Comparison of ENCODE assay signal across 14 cellular contexts in the genomic region with DNA sequence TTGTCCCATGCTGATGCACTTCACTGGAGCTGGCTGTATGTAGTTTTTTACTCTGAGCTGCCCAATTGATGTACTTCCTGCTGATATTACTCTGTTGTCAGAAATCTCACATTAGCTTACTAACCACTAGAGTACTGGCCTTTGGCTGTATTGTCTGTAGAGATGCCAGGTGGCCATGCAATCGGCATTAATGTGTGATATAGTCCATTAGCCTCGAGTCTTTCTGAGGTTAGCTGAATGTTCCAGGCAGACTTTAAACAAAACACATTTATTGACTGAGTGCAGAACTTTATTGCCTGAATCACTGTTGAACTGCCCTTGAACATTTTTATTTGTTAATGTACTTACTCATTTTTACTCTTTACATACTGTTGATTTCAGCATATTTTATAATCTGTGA.
"Had no signal": no experiment of that assay in that cellular context is flagged by ENCODE, and none has a peak within 500 bp of the region (broad histone marks: within the 10 kb centered on the region; RNA-seq: fewer than 3 reads in every experiment).

No MANE protein-coding gene starts in this region.

- DNase-seq: activated B cell treated with CpG ODN at 0.5 μM for 24 hours; activated CD4-positive, alpha-beta T cell treated with anti-CD3 and anti-CD28 coated beads, Interleukin-2, amount 10 ng/mL, durations not matched to agents 24 days and 14 days; activated CD8-positive, alpha-beta memory T cell treated with anti-CD3 and anti-CD28 coated beads, Interleukin-2, amount 50 U/mL, for 4 hours; activated CD8-positive, alpha-beta T cell treated with anti-CD3 and anti-CD28 coated beads, Interleukin-2, amount 10 ng/mL, durations not matched to agents 7 days and 5 days; activated effector memory CD4-positive, alpha-beta T cell treated with anti-CD3 and anti-CD28 coated beads, Interleukin-2, amount 50 U/mL, for 16 hours; activated T-cell treated with anti-CD3 and anti-CD28 coated beads, Interleukin-2, amount 50 U/mL, for 48 hours; effector CD8-positive, alpha-beta T cell; left ventricle myocardium superior; right lobe of liver; T-helper 2 cell had no signal

- H3K9me3 ChIP-seq: prostate gland, right lobe of liver had no signal

- H3K36me3 ChIP-seq: prostate gland, right lobe of liver, suprapubic skin had no signal

- H3K4me1 ChIP-seq: foreskin keratinocyte, prostate gland, right lobe of liver, suprapubic skin had no signal

- H3K27me3 ChIP-seq: foreskin keratinocyte, right lobe of liver, suprapubic skin had no signal

- ATAC-seq: activated CD8-positive, alpha-beta T cell treated with anti-CD3 and anti-CD28 coated beads, Interleukin-2, amount 10 ng/mL, durations not matched to agents 7 days and 5 days; left ventricle myocardium superior; natural killer cell treated with Interleukin-12 subunit alpha and Interleukin-12 subunit beta and Interleukin-15 and Interleukin-18, amount 100 ng/mL, for 72 hours had no signal

- H3K27ac ChIP-seq: foreskin keratinocyte, prostate gland, right lobe of liver, suprapubic skin had no signal

- H3K4me3 ChIP-seq: prostate gland, right lobe of liver, suprapubic skin had no signal
